In genomic region chr4:122458625-122459024, GRCh38 we compare ENCODE assay signal across 9 cellular contexts. TPM values are rescaled to one million over a fixed set of nuclear protein-coding genes. Genes with fewer than 3 reads are reported as not detected.
A peak's percentile ranks its signal among the peaks of the same experiment; 100 is the strongest.
DNase-seq lines count a peak whose midpoint lies in the region; ATAC-seq and TF ChIP-seq lines count a peak whose summit lies in the region.
"Had no signal": no experiment of that assay in that cellular context is flagged by ENCODE, and none has a peak within 500 bp of the region (broad histone marks: within the 10 kb centered on the region; RNA-seq: fewer than 3 reads in every experiment).

No MANE protein-coding gene starts in this region.

- H3K36me3 ChIP-seq in upper lobe of left lung = no peaks in the 10 kb centered on the region
- H3K36me3 ChIP-seq: heart left ventricle had no signal

- TF ChIP-seq EP300 in upper lobe of left lung (IDR thresholded peaks at IDR 0.05) = no peak

- peak overlapping the region; percentile 88 for H3K27ac Mint-ChIP-seq in activated CD4-positive, alpha-beta T cell treated with anti-CD3 and anti-CD28 coated beads, Interleukin-2, amount 10 ng/mL, durations not matched to agents 24 days and 14 days

- H3K4me1 Mint-ChIP-seq in activated CD4-positive, alpha-beta T cell treated with anti-CD3 and anti-CD28 coated beads, Interleukin-2, amount 10 ng/mL, durations not matched to agents 24 days and 14 days = peaks cover 35% of the 10 kb centered on the region

- POLR2A ChIA-PET in AG04449 (lab: Yijun Ruan, JAX) = no interaction called here

- TF ChIP-seq CTCF in AG04449 (IDR thresholded peaks at IDR 0.05; ENCODE audit: insufficient read depth, low read length, missing control alignments) (no peak), HL-60 (IDR thresholded peaks at IDR 0.05; ENCODE audit: insufficient read depth, low read length) (no peak), upper lobe of left lung (IDR thresholded peaks at IDR 0.05) (no peak)

- ATAC-seq in GM19351 (IDR thresholded peaks at IDR 0.05; ENCODE audit: unreplicated experiment) (peak; percentile 75), upper lobe of left lung (ENCODE audit: low FRiP score in 2 of 2) (no peak)

- peak overlapping the region; percentile 81 for H3K4me3 Mint-ChIP-seq in activated CD4-positive, alpha-beta T cell treated with anti-CD3 and anti-CD28 coated beads, Interleukin-2, amount 10 ng/mL, durations not matched to agents 24 days and 14 days

- CTCF ChIA-PET in AG04449 (lab: Yijun Ruan, JAX) = no interaction called here

- DNase-seq in AG04449 (ENCODE audit: low read depth, low spot score) (no peak), HL-60 (ENCODE audit: low read depth in 1 of 2, low spot score in 1 of 2) (peak in 1 of 2 experiments; percentile 15), glomerular visceral epithelial cell (ENCODE audit: extremely low spot score) (peak; percentile 6), upper lobe of left lung (no peak), NCI-H1092 (lab: John Stamatoyannopoulos, UW) (no peak), NCI-H226 (no peak)
- DNase-seq in activated CD4-positive, alpha-beta T cell treated with anti-CD3 and anti-CD28 coated beads, Interleukin-2, amount 10 ng/mL, durations not matched to agents 24 days and 14 days = peak; percentile 83
- DNase-seq: heart left ventricle had no signal

- H3K36me3 Mint-ChIP-seq in activated CD4-positive, alpha-beta T cell treated with anti-CD3 and anti-CD28 coated beads, Interleukin-2, amount 10 ng/mL, durations not matched to agents 24 days and 14 days (ENCODE audit: low read depth) = peaks cover 21% of the 10 kb centered on the region

- intact Hi-C loops in activated CD4-positive, alpha-beta T cell treated with anti-CD3 and anti-CD28 coated beads, Interleukin-2, amount 10 ng/mL, durations not matched to agents 24 days and 14 days (cut with micrococcal nuclease) = loop anchor here (1.0 to 5.0 kb wide), 7 partner anchors 45 to 636 kb away; partner anchors contain the start of genes CCNA2 and FGF2

- no peaks in the 10 kb centered on the region for H3K4me1 ChIP-seq in upper lobe of left lung

- H3K27ac ChIP-seq in HL-60 (replicated peaks) (no peak overlapping the region), upper lobe of left lung (no peak overlapping the region)
- H3K27ac ChIP-seq: heart left ventricle had no signal

- peak overlapping the region; percentile 27 for H3K4me3 ChIP-seq in AG04449 (ENCODE audit: low read depth, low read length)
- H3K4me3 ChIP-seq in HL-60 (replicated peaks; ENCODE audit: insufficient read depth, low read length) = peak overlapping the region; percentile 13; the same call in 1 of the 2 replicates
- H3K4me3 ChIP-seq in upper lobe of left lung = peak overlapping the region in 3 of 4 donors; percentile 12 to 26 (median 13)

- 37 to 49% methylated on average over 5 of the region's 5 CpGs for WGBS in upper lobe of left lung, 2 donors

- peaks cover 4% of the 10 kb centered on the region for H3K27me3 ChIP-seq in HL-60 (ENCODE audit: insufficient read depth, poor library complexity, severe bottlenecking)
- no peaks in the 10 kb centered on the region for H3K27me3 ChIP-seq in upper lobe of left lung
- H3K27me3 ChIP-seq: heart left ventricle had no signal

- H3K27me3 Mint-ChIP-seq in activated CD4-positive, alpha-beta T cell treated with anti-CD3 and anti-CD28 coated beads, Interleukin-2, amount 10 ng/mL, durations not matched to agents 24 days and 14 days = no peaks in the 10 kb centered on the region

- peaks cover 10% of the 10 kb centered on the region for H3K9me3 Mint-ChIP-seq in activated CD4-positive, alpha-beta T cell treated with anti-CD3 and anti-CD28 coated beads, Interleukin-2, amount 10 ng/mL, durations not matched to agents 24 days and 14 days

- no peaks in the 10 kb centered on the region for H3K9me3 ChIP-seq in upper lobe of left lung
- H3K9me3 ChIP-seq: heart left ventricle had no signal

- no peak for TF ChIP-seq POLR2A in upper lobe of left lung (IDR thresholded peaks at IDR 0.05)

RNA-seq across cellular contexts. Expression of gene IL2, which starts 2.1 kb away (rescaled TPM):
- total RNA-seq in activated CD4-positive, alpha-beta T cell treated with anti-CD3 and anti-CD28 coated beads, Interleukin-2, amount 10 ng/mL, durations not matched to agents 24 days and 14 days = 965 and 976 TPM in 2 replicates
- 1 to 10 TPM in 2 of 6 donors, not detected in 4; 1.0 to 1.8 TPM for total RNA-seq in upper lobe of left lung
- total RNA-seq: heart left ventricle had no signal

Comparison
In these comparisons a context has a peak if more than half of its experiments do, and no peak if none do; other contexts are left out.
1. DNase-seq: peak in activated CD4-positive, alpha-beta T cell treated with anti-CD3 and anti-CD28 coated beads, Interleukin-2, amount 10 ng/mL, durations not matched to agents 24 days and 14 days (single experiment) and glomerular visceral epithelial cell (single experiment); none in AG04449 (single experiment), upper lobe of left lung (0 of 2), NCI-H1092 (single experiment) and NCI-H226 (single experiment).
2. RNA of gene IL2, which starts 2.1 kb away (total RNA-seq): 965 to 976 TPM in activated CD4-positive, alpha-beta T cell treated with anti-CD3 and anti-CD28 coated beads, Interleukin-2, amount 10 ng/mL, durations not matched to agents 24 days and 14 days; 1.0 to 1.8 TPM in upper lobe of left lung; every median in the first group is over 100 times any median in the second.
3. Peak in every context shown above with its lines, with median percentiles within 50 percentile points of each other: H3K4me3 ChIP-seq.